Comparison of ENCODE assay signal across 1 cellular context in genomic region chr7:35037526-35038339, GRCh38.
TF ChIP-seq lines count a peak whose summit lies in the region.

No MANE protein-coding gene starts in this region.

TF ChIP-seq in K562, 482 proteins besides CTCF, POLR2A, EP300 and RAD21 (continued from another document and continues in another):
- TF ChIP-seq, protein P1, sequence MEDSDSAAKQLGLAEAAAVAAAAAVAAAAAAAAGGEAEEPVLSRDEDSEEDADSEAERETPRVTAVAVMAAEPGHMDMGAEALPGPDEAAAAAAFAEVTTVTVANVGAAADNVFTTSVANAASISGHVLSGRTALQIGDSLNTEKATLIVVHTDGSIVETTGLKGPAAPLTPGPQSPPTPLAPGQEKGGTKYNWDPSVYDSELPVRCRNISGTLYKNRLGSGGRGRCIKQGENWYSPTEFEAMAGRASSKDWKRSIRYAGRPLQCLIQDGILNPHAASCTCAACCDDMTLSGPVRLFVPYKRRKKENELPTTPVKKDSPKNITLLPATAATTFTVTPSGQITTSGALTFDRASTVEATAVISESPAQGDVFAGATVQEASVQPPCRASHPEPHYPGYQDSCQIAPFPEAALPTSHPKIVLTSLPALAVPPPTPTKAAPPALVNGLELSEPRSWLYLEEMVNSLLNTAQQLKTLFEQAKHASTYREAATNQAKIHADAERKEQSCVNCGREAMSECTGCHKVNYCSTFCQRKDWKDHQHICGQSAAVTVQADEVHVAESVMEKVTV (CRISPR knock-in tag; IDR thresholded peaks at IDR 0.05), result peak; percentile 56
- TF ChIP-seq ZNF561 (CRISPR knock-in tag; conservative IDR thresholded peaks at IDR 0.05), result no peak
- TF ChIP-seq NFIC (IDR thresholded peaks at IDR 0.05), result 0 out of 2 replicates have a peak, but pooled peaks have one; percentile 4
- TF ChIP-seq RUNX1 (IDR thresholded peaks at IDR 0.05; ENCODE audit: low read depth), result no peak
- TF ChIP-seq ETV5 (CRISPR knock-in tag; IDR thresholded peaks at IDR 0.05; ENCODE audit: low read depth), result peak; percentile 77
- TF ChIP-seq, protein P2, sequence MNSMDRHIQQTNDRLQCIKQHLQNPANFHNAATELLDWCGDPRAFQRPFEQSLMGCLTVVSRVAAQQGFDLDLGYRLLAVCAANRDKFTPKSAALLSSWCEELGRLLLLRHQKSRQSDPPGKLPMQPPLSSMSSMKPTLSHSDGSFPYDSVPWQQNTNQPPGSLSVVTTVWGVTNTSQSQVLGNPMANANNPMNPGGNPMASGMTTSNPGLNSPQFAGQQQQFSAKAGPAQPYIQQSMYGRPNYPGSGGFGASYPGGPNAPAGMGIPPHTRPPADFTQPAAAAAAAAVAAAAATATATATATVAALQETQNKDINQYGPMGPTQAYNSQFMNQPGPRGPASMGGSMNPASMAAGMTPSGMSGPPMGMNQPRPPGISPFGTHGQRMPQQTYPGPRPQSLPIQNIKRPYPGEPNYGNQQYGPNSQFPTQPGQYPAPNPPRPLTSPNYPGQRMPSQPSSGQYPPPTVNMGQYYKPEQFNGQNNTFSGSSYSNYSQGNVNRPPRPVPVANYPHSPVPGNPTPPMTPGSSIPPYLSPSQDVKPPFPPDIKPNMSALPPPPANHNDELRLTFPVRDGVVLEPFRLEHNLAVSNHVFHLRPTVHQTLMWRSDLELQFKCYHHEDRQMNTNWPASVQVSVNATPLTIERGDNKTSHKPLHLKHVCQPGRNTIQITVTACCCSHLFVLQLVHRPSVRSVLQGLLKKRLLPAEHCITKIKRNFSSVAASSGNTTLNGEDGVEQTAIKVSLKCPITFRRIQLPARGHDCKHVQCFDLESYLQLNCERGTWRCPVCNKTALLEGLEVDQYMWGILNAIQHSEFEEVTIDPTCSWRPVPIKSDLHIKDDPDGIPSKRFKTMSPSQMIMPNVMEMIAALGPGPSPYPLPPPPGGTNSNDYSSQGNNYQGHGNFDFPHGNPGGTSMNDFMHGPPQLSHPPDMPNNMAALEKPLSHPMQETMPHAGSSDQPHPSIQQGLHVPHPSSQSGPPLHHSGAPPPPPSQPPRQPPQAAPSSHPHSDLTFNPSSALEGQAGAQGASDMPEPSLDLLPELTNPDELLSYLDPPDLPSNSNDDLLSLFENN (IDR thresholded peaks at IDR 0.05; ENCODE audit: low read depth in 2 of 2, low read length in 2 of 2), result no peak
- TF ChIP-seq RBM25 (IDR thresholded peaks at IDR 0.05; ENCODE audit: low read depth, low read length, severe bottlenecking), result peak; percentile 20
- no peak for TF ChIP-seq ZNF431 (CRISPR knock-in tag; IDR thresholded peaks at IDR 0.05)
- TF ChIP-seq NR1H2 (CRISPR knock-in tag; IDR thresholded peaks at IDR 0.05), result no peak
- no peak for TF ChIP-seq ID3 (CRISPR knock-in tag; IDR thresholded peaks at IDR 0.05)
- TF ChIP-seq ID3 (tag; IDR thresholded peaks at IDR 0.05), result peak; percentile 51; the same call in 1 of the 2 replicates
- no peak for TF ChIP-seq PHTF2 (CRISPR knock-in tag; IDR thresholded peaks at IDR 0.05)
- no peak for TF ChIP-seq ZNF263 (CRISPR knock-in tag; IDR thresholded peaks at IDR 0.05; ENCODE audit: borderline replicate concordance)
- 0 out of 2 replicates have a peak, but pooled peaks have one; percentile 17 for TF ChIP-seq ESRRA (IDR thresholded peaks at IDR 0.05; ENCODE audit: borderline replicate concordance, low read depth)
- no peak for TF ChIP-seq FOXM1 (IDR thresholded peaks at IDR 0.05; ENCODE audit: low read depth)
- TF ChIP-seq FOXM1 (CRISPR knock-in tag; IDR thresholded peaks at IDR 0.05; ENCODE audit: low read depth), result no peak
- TF ChIP-seq NELFE (IDR thresholded peaks at IDR 0.05; ENCODE audit: insufficient read depth, insufficient read length), result no peak
- TF ChIP-seq BRD9 (IDR thresholded peaks at IDR 0.05; ENCODE audit: low read depth, partially characterized antibody), result no peak
- TF ChIP-seq SMARCC2 (IDR thresholded peaks at IDR 0.05; ENCODE audit: low read depth), result peak; percentile 29; the same call in 1 of the 2 replicates
- no peak for TF ChIP-seq CHCHD3 (CRISPR knock-in tag; IDR thresholded peaks at IDR 0.05)
- peak; percentile 29; the same call in 1 of the 2 replicates for TF ChIP-seq ZFX (CRISPR knock-in tag; IDR thresholded peaks at IDR 0.05)
- no peak for TF ChIP-seq MEF2A (IDR thresholded peaks at IDR 0.05; ENCODE audit: control insufficient read depth, low read depth, low read length)
- TF ChIP-seq BACH1 (tag; IDR thresholded peaks at IDR 0.05), result no peak
- TF ChIP-seq HNRNPK (IDR thresholded peaks at IDR 0.05; ENCODE audit: low read depth, low read length, poor library complexity, severe bottlenecking), result no peak
- TF ChIP-seq TAF1 (IDR thresholded peaks at IDR 0.05; ENCODE audit: control insufficient read depth, extremely low read depth, insufficient read depth, low read length, severe bottlenecking), result peak; percentile 28
- TF ChIP-seq TAL1 (IDR thresholded peaks at IDR 0.05), result no peak
- TF ChIP-seq DPF2 (IDR thresholded peaks at IDR 0.05), result no peak
- peak; percentile 39 for TF ChIP-seq U2AF1 (optimal IDR thresholded peaks at IDR 0.05; ENCODE audit: low read depth, low read length)
- TF ChIP-seq, protein P3, sequence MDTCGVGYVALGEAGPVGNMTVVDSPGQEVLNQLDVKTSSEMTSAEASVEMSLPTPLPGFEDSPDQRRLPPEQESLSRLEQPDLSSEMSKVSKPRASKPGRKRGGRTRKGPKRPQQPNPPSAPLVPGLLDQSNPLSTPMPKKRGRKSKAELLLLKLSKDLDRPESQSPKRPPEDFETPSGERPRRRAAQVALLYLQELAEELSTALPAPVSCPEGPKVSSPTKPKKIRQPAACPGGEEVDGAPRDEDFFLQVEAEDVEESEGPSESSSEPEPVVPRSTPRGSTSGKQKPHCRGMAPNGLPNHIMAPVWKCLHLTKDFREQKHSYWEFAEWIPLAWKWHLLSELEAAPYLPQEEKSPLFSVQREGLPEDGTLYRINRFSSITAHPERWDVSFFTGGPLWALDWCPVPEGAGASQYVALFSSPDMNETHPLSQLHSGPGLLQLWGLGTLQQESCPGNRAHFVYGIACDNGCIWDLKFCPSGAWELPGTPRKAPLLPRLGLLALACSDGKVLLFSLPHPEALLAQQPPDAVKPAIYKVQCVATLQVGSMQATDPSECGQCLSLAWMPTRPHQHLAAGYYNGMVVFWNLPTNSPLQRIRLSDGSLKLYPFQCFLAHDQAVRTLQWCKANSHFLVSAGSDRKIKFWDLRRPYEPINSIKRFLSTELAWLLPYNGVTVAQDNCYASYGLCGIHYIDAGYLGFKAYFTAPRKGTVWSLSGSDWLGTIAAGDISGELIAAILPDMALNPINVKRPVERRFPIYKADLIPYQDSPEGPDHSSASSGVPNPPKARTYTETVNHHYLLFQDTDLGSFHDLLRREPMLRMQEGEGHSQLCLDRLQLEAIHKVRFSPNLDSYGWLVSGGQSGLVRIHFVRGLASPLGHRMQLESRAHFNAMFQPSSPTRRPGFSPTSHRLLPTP (IDR thresholded peaks at IDR 0.05; ENCODE audit: borderline replicate concordance, extremely low read depth, insufficient read length), result no peak
- TF ChIP-seq ZNF778 (CRISPR knock-in tag; IDR thresholded peaks at IDR 0.05), result no peak
- TF ChIP-seq, protein P4, sequence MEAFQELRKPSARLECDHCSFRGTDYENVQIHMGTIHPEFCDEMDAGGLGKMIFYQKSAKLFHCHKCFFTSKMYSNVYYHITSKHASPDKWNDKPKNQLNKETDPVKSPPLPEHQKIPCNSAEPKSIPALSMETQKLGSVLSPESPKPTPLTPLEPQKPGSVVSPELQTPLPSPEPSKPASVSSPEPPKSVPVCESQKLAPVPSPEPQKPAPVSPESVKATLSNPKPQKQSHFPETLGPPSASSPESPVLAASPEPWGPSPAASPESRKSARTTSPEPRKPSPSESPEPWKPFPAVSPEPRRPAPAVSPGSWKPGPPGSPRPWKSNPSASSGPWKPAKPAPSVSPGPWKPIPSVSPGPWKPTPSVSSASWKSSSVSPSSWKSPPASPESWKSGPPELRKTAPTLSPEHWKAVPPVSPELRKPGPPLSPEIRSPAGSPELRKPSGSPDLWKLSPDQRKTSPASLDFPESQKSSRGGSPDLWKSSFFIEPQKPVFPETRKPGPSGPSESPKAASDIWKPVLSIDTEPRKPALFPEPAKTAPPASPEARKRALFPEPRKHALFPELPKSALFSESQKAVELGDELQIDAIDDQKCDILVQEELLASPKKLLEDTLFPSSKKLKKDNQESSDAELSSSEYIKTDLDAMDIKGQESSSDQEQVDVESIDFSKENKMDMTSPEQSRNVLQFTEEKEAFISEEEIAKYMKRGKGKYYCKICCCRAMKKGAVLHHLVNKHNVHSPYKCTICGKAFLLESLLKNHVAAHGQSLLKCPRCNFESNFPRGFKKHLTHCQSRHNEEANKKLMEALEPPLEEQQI (IDR thresholded peaks at IDR 0.05), result no peak
- no peak for TF ChIP-seq RFX7 (CRISPR knock-in tag; IDR thresholded peaks at IDR 0.05)
- TF ChIP-seq RBM15 (IDR thresholded peaks at IDR 0.05; ENCODE audit: insufficient read depth, low read length), result no peak
- no peak for TF ChIP-seq RHOXF2B (CRISPR knock-in tag; conservative IDR thresholded peaks at IDR 0.05)
- no peak for TF ChIP-seq ZC3H4 (CRISPR knock-in tag; IDR thresholded peaks at IDR 0.05; ENCODE audit: borderline replicate concordance)
- TF ChIP-seq, protein P5, sequence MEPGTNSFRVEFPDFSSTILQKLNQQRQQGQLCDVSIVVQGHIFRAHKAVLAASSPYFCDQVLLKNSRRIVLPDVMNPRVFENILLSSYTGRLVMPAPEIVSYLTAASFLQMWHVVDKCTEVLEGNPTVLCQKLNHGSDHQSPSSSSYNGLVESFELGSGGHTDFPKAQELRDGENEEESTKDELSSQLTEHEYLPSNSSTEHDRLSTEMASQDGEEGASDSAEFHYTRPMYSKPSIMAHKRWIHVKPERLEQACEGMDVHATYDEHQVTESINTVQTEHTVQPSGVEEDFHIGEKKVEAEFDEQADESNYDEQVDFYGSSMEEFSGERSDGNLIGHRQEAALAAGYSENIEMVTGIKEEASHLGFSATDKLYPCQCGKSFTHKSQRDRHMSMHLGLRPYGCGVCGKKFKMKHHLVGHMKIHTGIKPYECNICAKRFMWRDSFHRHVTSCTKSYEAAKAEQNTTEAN (CRISPR knock-in tag; IDR thresholded peaks at IDR 0.05), result no peak
- no peak for TF ChIP-seq PURB (CRISPR knock-in tag; IDR thresholded peaks at IDR 0.05; ENCODE audit: low read depth)
- TF ChIP-seq ZKSCAN1 (IDR thresholded peaks at IDR 0.05; ENCODE audit: low read depth, low read length), result no peak
- no peak for TF ChIP-seq KLF10 (CRISPR knock-in tag; IDR thresholded peaks at IDR 0.05)
- peak; percentile 43; the same call in 1 of the 2 replicates for TF ChIP-seq GABPB1 (CRISPR knock-in tag; IDR thresholded peaks at IDR 0.05)
- no peak for TF ChIP-seq USF1 (CRISPR knock-in tag; IDR thresholded peaks at IDR 0.05)
- TF ChIP-seq CAMTA2 (CRISPR knock-in tag; conservative IDR thresholded peaks at IDR 0.05), result no peak
- no peak for TF ChIP-seq KLF13 (tag; IDR thresholded peaks at IDR 0.05; ENCODE audit: borderline replicate concordance, low read depth)
- TF ChIP-seq CC2D1A (IDR thresholded peaks at IDR 0.05), result no peak
- TF ChIP-seq, protein P6, sequence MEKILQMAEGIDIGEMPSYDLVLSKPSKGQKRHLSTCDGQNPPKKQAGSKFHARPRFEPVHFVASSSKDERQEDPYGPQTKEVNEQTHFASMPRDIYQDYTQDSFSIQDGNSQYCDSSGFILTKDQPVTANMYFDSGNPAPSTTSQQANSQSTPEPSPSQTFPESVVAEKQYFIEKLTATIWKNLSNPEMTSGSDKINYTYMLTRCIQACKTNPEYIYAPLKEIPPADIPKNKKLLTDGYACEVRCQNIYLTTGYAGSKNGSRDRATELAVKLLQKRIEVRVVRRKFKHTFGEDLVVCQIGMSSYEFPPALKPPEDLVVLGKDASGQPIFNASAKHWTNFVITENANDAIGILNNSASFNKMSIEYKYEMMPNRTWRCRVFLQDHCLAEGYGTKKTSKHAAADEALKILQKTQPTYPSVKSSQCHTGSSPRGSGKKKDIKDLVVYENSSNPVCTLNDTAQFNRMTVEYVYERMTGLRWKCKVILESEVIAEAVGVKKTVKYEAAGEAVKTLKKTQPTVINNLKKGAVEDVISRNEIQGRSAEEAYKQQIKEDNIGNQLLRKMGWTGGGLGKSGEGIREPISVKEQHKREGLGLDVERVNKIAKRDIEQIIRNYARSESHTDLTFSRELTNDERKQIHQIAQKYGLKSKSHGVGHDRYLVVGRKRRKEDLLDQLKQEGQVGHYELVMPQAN (IDR thresholded peaks at IDR 0.05; ENCODE audit: borderline replicate concordance), result no peak
- peak in 1 of 2 experiments; percentile 93; a peak in 2 of 4 replicates for TF ChIP-seq ZNF639 (CRISPR knock-in tag; conservative IDR thresholded peaks at IDR 0.05 in 1 of 2, IDR thresholded peaks at IDR 0.05 in 1 of 2)
- TF ChIP-seq NFE2L1 (tag; IDR thresholded peaks at IDR 0.05; ENCODE audit: borderline replicate concordance, low read depth), result no peak
- TF ChIP-seq POLR3G (IDR thresholded peaks at IDR 0.05; ENCODE audit: extremely low read depth, insufficient read length, insufficient replicate concordance), result no peak
- TF ChIP-seq, protein P7, sequence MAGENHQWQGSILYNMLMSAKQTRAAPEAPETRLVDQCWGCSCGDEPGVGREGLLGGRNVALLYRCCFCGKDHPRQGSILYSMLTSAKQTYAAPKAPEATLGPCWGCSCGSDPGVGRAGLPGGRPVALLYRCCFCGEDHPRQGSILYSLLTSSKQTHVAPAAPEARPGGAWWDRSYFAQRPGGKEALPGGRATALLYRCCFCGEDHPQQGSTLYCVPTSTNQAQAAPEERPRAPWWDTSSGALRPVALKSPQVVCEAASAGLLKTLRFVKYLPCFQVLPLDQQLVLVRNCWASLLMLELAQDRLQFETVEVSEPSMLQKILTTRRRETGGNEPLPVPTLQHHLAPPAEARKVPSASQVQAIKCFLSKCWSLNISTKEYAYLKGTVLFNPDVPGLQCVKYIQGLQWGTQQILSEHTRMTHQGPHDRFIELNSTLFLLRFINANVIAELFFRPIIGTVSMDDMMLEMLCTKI (IDR thresholded peaks at IDR 0.05; ENCODE audit: partially characterized antibody), result no peak
